ENCODE assay signal across 1 cellular context in genomic region chr22:35782504-35782903, GRCh38.
TF ChIP-seq lines count a peak whose summit lies in the region.

No MANE protein-coding gene starts in this region.

TF ChIP-seq in GM23338, 12 proteins besides CTCF, POLR2A, EP300 and RAD21:
- TF ChIP-seq EZH2phosphoT487 (IDR thresholded peaks at IDR 0.05; ENCODE audit: unreplicated experiment) (no peak), ZNF114 (CRISPR knock-in tag; IDR thresholded peaks at IDR 0.05) (no peak), POLR2AphosphoS5 (IDR thresholded peaks at IDR 0.05; ENCODE audit: low read depth) (no peak), CREB1 (CRISPR knock-in tag; IDR thresholded peaks at IDR 0.05; ENCODE audit: low read depth) (no peak), EZH2 (IDR thresholded peaks at IDR 0.05; ENCODE audit: low read depth, unreplicated experiment) (no peak), ZNF462 (CRISPR knock-in tag; IDR thresholded peaks at IDR 0.05) (no peak), ETS1 (IDR thresholded peaks at IDR 0.05) (no peak), JUNB (IDR thresholded peaks at IDR 0.05; ENCODE audit: unreplicated experiment) (no peak), STAT1 (IDR thresholded peaks at IDR 0.05; ENCODE audit: unreplicated experiment) (no peak), NANOG (IDR thresholded peaks at IDR 0.05; ENCODE audit: borderline replicate concordance) (no peak), ZNF331 (CRISPR knock-in tag; IDR thresholded peaks at IDR 0.05; ENCODE audit: low read depth) (no peak)
- TF ChIP-seq, protein P1, sequence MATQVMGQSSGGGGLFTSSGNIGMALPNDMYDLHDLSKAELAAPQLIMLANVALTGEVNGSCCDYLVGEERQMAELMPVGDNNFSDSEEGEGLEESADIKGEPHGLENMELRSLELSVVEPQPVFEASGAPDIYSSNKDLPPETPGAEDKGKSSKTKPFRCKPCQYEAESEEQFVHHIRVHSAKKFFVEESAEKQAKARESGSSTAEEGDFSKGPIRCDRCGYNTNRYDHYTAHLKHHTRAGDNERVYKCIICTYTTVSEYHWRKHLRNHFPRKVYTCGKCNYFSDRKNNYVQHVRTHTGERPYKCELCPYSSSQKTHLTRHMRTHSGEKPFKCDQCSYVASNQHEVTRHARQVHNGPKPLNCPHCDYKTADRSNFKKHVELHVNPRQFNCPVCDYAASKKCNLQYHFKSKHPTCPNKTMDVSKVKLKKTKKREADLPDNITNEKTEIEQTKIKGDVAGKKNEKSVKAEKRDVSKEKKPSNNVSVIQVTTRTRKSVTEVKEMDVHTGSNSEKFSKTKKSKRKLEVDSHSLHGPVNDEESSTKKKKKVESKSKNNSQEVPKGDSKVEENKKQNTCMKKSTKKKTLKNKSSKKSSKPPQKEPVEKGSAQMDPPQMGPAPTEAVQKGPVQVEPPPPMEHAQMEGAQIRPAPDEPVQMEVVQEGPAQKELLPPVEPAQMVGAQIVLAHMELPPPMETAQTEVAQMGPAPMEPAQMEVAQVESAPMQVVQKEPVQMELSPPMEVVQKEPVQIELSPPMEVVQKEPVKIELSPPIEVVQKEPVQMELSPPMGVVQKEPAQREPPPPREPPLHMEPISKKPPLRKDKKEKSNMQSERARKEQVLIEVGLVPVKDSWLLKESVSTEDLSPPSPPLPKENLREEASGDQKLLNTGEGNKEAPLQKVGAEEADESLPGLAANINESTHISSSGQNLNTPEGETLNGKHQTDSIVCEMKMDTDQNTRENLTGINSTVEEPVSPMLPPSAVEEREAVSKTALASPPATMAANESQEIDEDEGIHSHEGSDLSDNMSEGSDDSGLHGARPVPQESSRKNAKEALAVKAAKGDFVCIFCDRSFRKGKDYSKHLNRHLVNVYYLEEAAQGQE (IDR thresholded peaks at IDR 0.05; ENCODE audit: unreplicated experiment): no peak
TF ChIP-seq in GM23338: peak in this region for 0.
